Comparison of ENCODE assay signal across 8 cellular contexts in genomic region chr3:23685484-23686258, GRCh38.
DNase-seq lines count a peak whose midpoint lies in the region; TF ChIP-seq lines count a peak whose summit lies in the region.

No MANE protein-coding gene starts in this region.

- TF ChIP-seq CTCF in AG10803 (conservative IDR thresholded peaks at IDR 0.05; ENCODE audit: low read length) (no peak), adrenal gland (IDR thresholded peaks at IDR 0.05) (no peak), right atrium auricular region (IDR thresholded peaks at IDR 0.05) (no peak)

- peak; percentile 98 for DNase-seq in AG10803 (ENCODE audit: low read depth)
- DNase-seq in HK-2 (ENCODE audit: unreplicated experiment) = peak; percentile 86
- DNase-seq in adrenal gland = peak; percentile 93 to 98 (median 96)
- DNase-seq in right atrium auricular region (ENCODE audit: low spot score) = peak; percentile 87
- peak; percentile 95 for DNase-seq in smooth muscle cell of the brain vasculature (ENCODE audit: low read depth, low spot score)
- no peak for DNase-seq in activated T-helper 1 cell treated with anti-CD3 and anti-CD28 coated beads, Interleukin-12 subunit alpha, Interleukin-12 subunit beta, Interleukin-2, Interleukin-4 antibody, amounts not matched to agents 30 ng/mL and 10 ng/mL and 1 ng/mL, durations not matched to agents 14 hours and 24 hours and 36 hours (ENCODE audit: low spot score)
- no peak for DNase-seq in stimulated activated naive CD4-positive, alpha-beta T cell (lab: John Stamatoyannopoulos, UW)
- no peak for DNase-seq in stimulated activated naive CD4-positive, alpha-beta T cell treated with Interleukin-2 at 50 U/mL for 16 hours (lab: John Stamatoyannopoulos, UW)

- H3K27me3 ChIP-seq in adrenal gland = no peaks in the 10 kb centered on the region
- H3K27me3 ChIP-seq in right atrium auricular region = no peaks in the 10 kb centered on the region

- H3K4me1 ChIP-seq in adrenal gland (replicated peaks in 1 of 2) = peaks cover 6 to 8% of the 10 kb centered on the region in 2 donors
- H3K4me1 ChIP-seq in right atrium auricular region = peaks cover 0 to 16% of the 10 kb centered on the region in 2 donors

- WGBS in adrenal gland, 4 donors = 48 to 59% (median 57%) methylated on average over 9 to 10 of the region's 10 CpGs

- intact Hi-C loops in adrenal gland (cut with DNase I) = no loop called here
- intact Hi-C loops in activated T-helper 1 cell treated with anti-CD3 and anti-CD28 coated beads, Interleukin-12 subunit alpha, Interleukin-12 subunit beta, Interleukin-2, Interleukin-4 antibody, amounts not matched to agents 30 ng/mL and 10 ng/mL and 1 ng/mL, durations not matched to agents 14 hours and 24 hours and 36 hours (cut with micrococcal nuclease) = no loop called here

- H3K27me3 Mint-ChIP-seq in activated T-helper 1 cell treated with anti-CD3 and anti-CD28 coated beads, Interleukin-12 subunit alpha, Interleukin-12 subunit beta, Interleukin-2, Interleukin-4 antibody, amounts not matched to agents 30 ng/mL and 10 ng/mL and 1 ng/mL, durations not matched to agents 14 hours and 24 hours and 36 hours (ENCODE audit: insufficient read depth) = no peaks in the 10 kb centered on the region

- H3K36me3 ChIP-seq in adrenal gland (replicated peaks in 1 of 2) = no peaks in the 10 kb centered on the region
- H3K36me3 ChIP-seq in right atrium auricular region = no peaks in the 10 kb centered on the region

- no peak overlapping the region for H3K4me3 Mint-ChIP-seq in activated T-helper 1 cell treated with anti-CD3 and anti-CD28 coated beads, Interleukin-12 subunit alpha, Interleukin-12 subunit beta, Interleukin-2, Interleukin-4 antibody, amounts not matched to agents 30 ng/mL and 10 ng/mL and 1 ng/mL, durations not matched to agents 14 hours and 24 hours and 36 hours

- H3K4me3 ChIP-seq in AG10803 (ENCODE audit: low read length) (no peak overlapping the region), adrenal gland (no peak overlapping the region), right atrium auricular region (no peak overlapping the region)

- H3K9me3 ChIP-seq in adrenal gland (replicated peaks in 1 of 3) = no peaks in the 10 kb centered on the region
- H3K9me3 ChIP-seq in right atrium auricular region = peaks cover 3 to 4% of the 10 kb centered on the region in 2 donors

- peak overlapping the region in 2 of 5 donors; percentile 40 to 43 for H3K27ac ChIP-seq in adrenal gland
- peak overlapping the region; percentile 20 to 33 for H3K27ac ChIP-seq in right atrium auricular region

- H3K36me3 Mint-ChIP-seq in activated T-helper 1 cell treated with anti-CD3 and anti-CD28 coated beads, Interleukin-12 subunit alpha, Interleukin-12 subunit beta, Interleukin-2, Interleukin-4 antibody, amounts not matched to agents 30 ng/mL and 10 ng/mL and 1 ng/mL, durations not matched to agents 14 hours and 24 hours and 36 hours (ENCODE audit: low read depth) = no peaks in the 10 kb centered on the region

- no peaks in the 10 kb centered on the region for H3K9me3 Mint-ChIP-seq in activated T-helper 1 cell treated with anti-CD3 and anti-CD28 coated beads, Interleukin-12 subunit alpha, Interleukin-12 subunit beta, Interleukin-2, Interleukin-4 antibody, amounts not matched to agents 30 ng/mL and 10 ng/mL and 1 ng/mL, durations not matched to agents 14 hours and 24 hours and 36 hours

- no peaks in the 10 kb centered on the region for H3K4me1 Mint-ChIP-seq in activated T-helper 1 cell treated with anti-CD3 and anti-CD28 coated beads, Interleukin-12 subunit alpha, Interleukin-12 subunit beta, Interleukin-2, Interleukin-4 antibody, amounts not matched to agents 30 ng/mL and 10 ng/mL and 1 ng/mL, durations not matched to agents 14 hours and 24 hours and 36 hours (ENCODE audit: low read depth)

- no peak overlapping the region for H3K27ac Mint-ChIP-seq in activated T-helper 1 cell treated with anti-CD3 and anti-CD28 coated beads, Interleukin-12 subunit alpha, Interleukin-12 subunit beta, Interleukin-2, Interleukin-4 antibody, amounts not matched to agents 30 ng/mL and 10 ng/mL and 1 ng/mL, durations not matched to agents 14 hours and 24 hours and 36 hours

- TF ChIP-seq POLR2A in adrenal gland (IDR thresholded peaks at IDR 0.05) = no peak

Comparison
In these comparisons a context has a peak if more than half of its experiments do, and no peak if none do; other contexts are left out.
1. DNase-seq: peak in AG10803 (single experiment), HK-2 (single experiment), adrenal gland (7 of 7), right atrium auricular region (single experiment) and smooth muscle cell of the brain vasculature (single experiment); none in activated T-helper 1 cell treated with anti-CD3 and anti-CD28 coated beads, Interleukin-12 subunit alpha, Interleukin-12 subunit beta, Interleukin-2, Interleukin-4 antibody, amounts not matched to agents 30 ng/mL and 10 ng/mL and 1 ng/mL, durations not matched to agents 14 hours and 24 hours and 36 hours (single experiment), stimulated activated naive CD4-positive, alpha-beta T cell (0 of 6) and stimulated activated naive CD4-positive, alpha-beta T cell treated with Interleukin-2 at 50 U/mL for 16 hours (single experiment).